1 cellular context compared by ENCODE assay signal in genomic region chr20:9467995-9468394, GRCh38.
TF ChIP-seq lines count a peak whose summit lies in the region.

No MANE protein-coding gene starts in this region.

TF ChIP-seq in K562, 482 proteins besides CTCF, POLR2A, EP300 and RAD21 (continued from another document):
- no peak for TF ChIP-seq ZNF407 (IDR thresholded peaks at IDR 0.05; ENCODE audit: low read depth)
